8 cellular contexts compared by ENCODE assay signal in the genomic region with DNA sequence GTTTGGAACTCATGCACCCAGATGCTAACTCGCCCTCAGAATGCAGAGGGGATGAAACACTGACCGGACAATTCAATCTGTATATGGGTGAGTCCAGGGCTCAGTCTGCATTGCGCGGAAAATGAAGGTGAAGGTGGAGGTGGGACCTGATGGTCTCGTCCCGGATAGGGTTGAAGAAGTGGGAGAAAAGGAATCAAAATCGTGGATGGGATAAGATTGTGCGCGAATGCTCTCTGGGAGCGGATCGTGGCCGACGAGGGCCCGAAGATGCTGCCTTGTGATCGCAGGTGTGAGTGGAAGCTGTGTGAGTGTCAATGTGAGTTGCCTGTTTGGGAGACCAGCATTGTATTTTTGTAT. TPM values are rescaled to one million over a fixed set of nuclear protein-coding genes. Genes with fewer than 3 reads are reported as not detected.
DNase-seq lines count a peak whose midpoint lies in the region; ATAC-seq and TF ChIP-seq lines count a peak whose summit lies in the region.

No MANE protein-coding gene starts in this region.

- H3K27ac Mint-ChIP-seq in mesothelial cell of epicardium: peak overlapping the region; percentile 96

- peaks cover 0 to 36% of the 10 kb centered on the region in 2 donors for H3K9me3 ChIP-seq in ascending aorta

- peak overlapping the region; percentile 69 to 82 for H3K4me3 ChIP-seq in ascending aorta

- peaks cover 28% of the 10 kb centered on the region for H3K9me3 Mint-ChIP-seq in mesothelial cell of epicardium

- peaks cover 29% of the 10 kb centered on the region for H3K36me3 Mint-ChIP-seq in mesothelial cell of epicardium

- ATAC-seq in HG02763 (IDR thresholded peaks at IDR 0.05; ENCODE audit: unreplicated experiment): peak; percentile 11

- H3K4me1 Mint-ChIP-seq in mesothelial cell of epicardium: peaks cover 18% of the 10 kb centered on the region

- peak overlapping the region; percentile 91 for H3K4me3 Mint-ChIP-seq in mesothelial cell of epicardium

- TF ChIP-seq CTCF in C4-2B (conservative IDR thresholded peaks at IDR 0.05) (no peak), ascending aorta (IDR thresholded peaks at IDR 0.05) (no peak), mesothelial cell of epicardium (IDR thresholded peaks at IDR 0.05; ENCODE audit: unreplicated experiment) (no peak)

- no peaks in the 10 kb centered on the region for H3K36me3 ChIP-seq in ascending aorta

- DNase-seq in ascending aorta (ENCODE audit: low spot score in 2 of 2) (no peak), mesothelial cell of epicardium (ENCODE audit: low spot score in 2 of 2, unreplicated experiment in 2 of 2) (no peak), SKM-1 treated with dmso at 0.1 percent for 144 hours (lab: John Stamatoyannopoulos, UW; ENCODE audit: unreplicated experiment) (no peak), H4 (ENCODE audit: low spot score) (no peak), SIG-M5 treated with dmso at 0.1 percent for 504 hours (lab: John Stamatoyannopoulos, UW; ENCODE audit: unreplicated experiment) (no peak), mucosa of gallbladder (ENCODE audit: low spot score) (no peak)

- H3K27me3 ChIP-seq in ascending aorta: no peaks in the 10 kb centered on the region

- H3K4me1 ChIP-seq in ascending aorta: peaks cover 0 to 6% of the 10 kb centered on the region in 2 donors

- H3K27ac ChIP-seq in C4-2B: peak overlapping the region; percentile 78
- peak overlapping the region in 1 of 2 donors; percentile 86 for H3K27ac ChIP-seq in ascending aorta

- intact Hi-C loops in ascending aorta (cut with DNase I): loop anchor here (1.0 to 10.0 kb wide), 10 partner anchors 24 to 542 kb away; a partner anchor contains a TSS

- no peaks in the 10 kb centered on the region for H3K27me3 Mint-ChIP-seq in mesothelial cell of epicardium (ENCODE audit: low read depth)

RNA-seq across cellular contexts. Expression of a gene that starts 0.6 kb away (rescaled TPM):
- 5.1 TPM for total RNA-seq in ascending aorta
- 11.1 to 14.5 TPM (median 12.6 TPM) in 3 replicates for total RNA-seq in mesothelial cell of epicardium
- total RNA-seq in H4 (2014; rRNA removed; shearing (Covaris generic)): 6.3 and 7.0 TPM in 2 replicates
- total RNA-seq in mucosa of gallbladder: 4.1 TPM
